In genomic region chr13:102395174-102395573, GRCh38 we compare ENCODE assay signal across 9 cellular contexts. TPM values are rescaled to one million over a fixed set of nuclear protein-coding genes. Genes with fewer than 3 reads are reported as not detected.
DNase-seq lines count a peak whose midpoint lies in the region; ATAC-seq and TF ChIP-seq lines count a peak whose summit lies in the region.
"Had no signal": no experiment of that assay in that cellular context is flagged by ENCODE, and none has a peak within 500 bp of the region (broad histone marks: within the 10 kb centered on the region; RNA-seq: fewer than 3 reads in every experiment).

No MANE protein-coding gene starts in this region.

- TF ChIP-seq CTCF in left lung (IDR thresholded peaks at IDR 0.05) (no peak), thoracic aorta (IDR thresholded peaks at IDR 0.05) (no peak)

- H3K27me3 Mint-ChIP-seq in activated CD4-positive, alpha-beta T cell treated with anti-CD3 and anti-CD28 coated beads, Interleukin-2, amount 10 ng/mL, durations not matched to agents 7 days and 5 days, result peaks cover 31% of the 10 kb centered on the region

- H3K9me3 ChIP-seq in adipocyte (ENCODE audit: control insufficient read depth, low read length) (no peaks in the 10 kb centered on the region), left lung (no peaks in the 10 kb centered on the region), thoracic aorta (no peaks in the 10 kb centered on the region)

- no peaks in the 10 kb centered on the region for H3K36me3 Mint-ChIP-seq in activated CD4-positive, alpha-beta T cell treated with anti-CD3 and anti-CD28 coated beads, Interleukin-2, amount 10 ng/mL, durations not matched to agents 7 days and 5 days (ENCODE audit: low read depth)

- intact Hi-C loops in left lung (cut with DNase I), result no loop called here

- peak overlapping the region; percentile 81 for H3K4me3 Mint-ChIP-seq in activated CD4-positive, alpha-beta T cell treated with anti-CD3 and anti-CD28 coated beads, Interleukin-2, amount 10 ng/mL, durations not matched to agents 7 days and 5 days

- H3K27ac Mint-ChIP-seq in activated CD4-positive, alpha-beta T cell treated with anti-CD3 and anti-CD28 coated beads, Interleukin-2, amount 10 ng/mL, durations not matched to agents 7 days and 5 days, result peak overlapping the region; percentile 89

- H3K27ac ChIP-seq in left lung (peak overlapping the region; percentile 70 to 85), thoracic aorta (peak overlapping the region; percentile 65 to 69)

- H3K4me1 ChIP-seq in adipocyte (ENCODE audit: control insufficient read depth, insufficient read depth, low read length) (peaks cover 9% of the 10 kb centered on the region), left lung (peaks cover 7 to 16% of the 10 kb centered on the region in 2 donors), thoracic aorta (ENCODE audit: control insufficient read depth in 1 of 2, low read depth in 2 of 2) (peaks cover 3 to 23% of the 10 kb centered on the region in 2 donors)

- no peak for DNase-seq in activated CD4-positive, alpha-beta T cell treated with anti-CD3 and anti-CD28 coated beads, Interleukin-2, amount 10 ng/mL, durations not matched to agents 7 days and 5 days
- no peak for DNase-seq in activated CD4-positive, alpha-beta T cell treated with anti-CD3 and anti-CD28 coated beads, Interleukin-2, amount 50 U/mL, for 4 hours
- DNase-seq in adipocyte (ENCODE audit: low read depth) (no peak), left lung (no peak), thoracic aorta (ENCODE audit: low spot score) (no peak), NCI-H1105 (lab: John Stamatoyannopoulos, UW) (no peak), erythroblast (lab: John Stamatoyannopoulos, UW) (no peak), NOMO-1 (lab: John Stamatoyannopoulos, UW; ENCODE audit: unreplicated experiment in 2 of 2) (no peak)

- CTCF ChIA-PET in activated CD4-positive, alpha-beta T cell treated with anti-CD3 and anti-CD28 coated beads, Interleukin-2, amount 10 ng/mL, durations not matched to agents 7 days and 5 days (lab: Charles Lee), result interaction anchor here (0.9 kb wide), 1 partner anchor 19 kb away, joined by 3 read pairs; no protein-coding TSS in a partner anchor

- ATAC-seq in left lung, result no peak
- ATAC-seq in thoracic aorta (ENCODE audit: insufficient number of reproducible peaks, low FRiP score, low read depth), result no peak
- ATAC-seq: HCT116 had no signal

- H3K27me3 ChIP-seq in adipocyte (replicated peaks; ENCODE audit: control insufficient read depth, insufficient read depth, low read length) (no peaks in the 10 kb centered on the region), left lung (peaks cover 6 to 30% of the 10 kb centered on the region in 2 donors), thoracic aorta (replicated peaks; ENCODE audit: insufficient read depth) (no peaks in the 10 kb centered on the region)

- no peak for TF ChIP-seq POLR2A in erythroblast (IDR thresholded peaks at IDR 0.05; ENCODE audit: low read length)

- H3K36me3 ChIP-seq in adipocyte (ENCODE audit: control insufficient read depth, insufficient read depth, low read length, severe bottlenecking) (no peaks in the 10 kb centered on the region), left lung (no peaks in the 10 kb centered on the region), thoracic aorta (no peaks in the 10 kb centered on the region)

- peaks cover 29% of the 10 kb centered on the region for H3K4me1 Mint-ChIP-seq in activated CD4-positive, alpha-beta T cell treated with anti-CD3 and anti-CD28 coated beads, Interleukin-2, amount 10 ng/mL, durations not matched to agents 7 days and 5 days

- no peaks in the 10 kb centered on the region for H3K9me3 Mint-ChIP-seq in activated CD4-positive, alpha-beta T cell treated with anti-CD3 and anti-CD28 coated beads, Interleukin-2, amount 10 ng/mL, durations not matched to agents 7 days and 5 days

- H3K4me3 ChIP-seq in adipocyte (ENCODE audit: low read length) (peak overlapping the region; percentile 90), left lung (peak overlapping the region; percentile 77 to 98), thoracic aorta (peak overlapping the region; percentile 96)

- H3K9ac ChIP-seq in adipocyte (ENCODE audit: low read length), result peak overlapping the region; percentile 87

- POLR2A ChIA-PET in activated CD4-positive, alpha-beta T cell treated with anti-CD3 and anti-CD28 coated beads, Interleukin-2, amount 10 ng/mL, durations not matched to agents 7 days and 5 days (lab: Charles Lee), result no interaction called here

RNA-seq across cellular contexts. Expression of gene FGF14, which starts 6.7 kb away (rescaled TPM):
- not detected for total RNA-seq in activated CD4-positive, alpha-beta T cell treated with anti-CD3 and anti-CD28 coated beads, Interleukin-2, amount 10 ng/mL, durations not matched to agents 7 days and 5 days
- total RNA-seq in left lung (1 to 10 TPM; 1.4 to 3.4 TPM), thoracic aorta (under 1 TPM; 0.14 TPM)
